In genomic region chr7:107580716-107581383, GRCh38 we compare ENCODE assay signal across 7 cellular contexts. TPM values are rescaled to one million over a fixed set of nuclear protein-coding genes. Genes with fewer than 3 reads are reported as not detected.
DNase-seq lines count a peak whose midpoint lies in the region; ATAC-seq, FAIRE-seq and TF ChIP-seq lines count a peak whose summit lies in the region.

No MANE protein-coding gene starts in this region.

- H3K27me3 Mint-ChIP-seq in activated CD4-positive, alpha-beta memory T cell treated with anti-CD3 and anti-CD28 coated beads for 36 hours: no peaks in the 10 kb centered on the region

- no peak for TF ChIP-seq CTCF in D721Med (IDR thresholded peaks at IDR 0.05; ENCODE audit: insufficient read depth, missing control alignments)

- peaks cover 19% of the 10 kb centered on the region for H3K4me1 Mint-ChIP-seq in activated CD4-positive, alpha-beta memory T cell treated with anti-CD3 and anti-CD28 coated beads for 36 hours (ENCODE audit: low read depth)
- H3K4me1 Mint-ChIP-seq in stimulated activated effector memory CD8-positive, alpha-beta T cell treated with anti-CD3 and anti-CD28 coated beads, Interleukin-12 subunit alpha, Interleukin-12 subunit beta, amount 100 ng/mL, for 72 hours: peaks cover 17% of the 10 kb centered on the region

- no peaks in the 10 kb centered on the region for H3K9me3 Mint-ChIP-seq in activated CD4-positive, alpha-beta memory T cell treated with anti-CD3 and anti-CD28 coated beads for 36 hours
- H3K9me3 Mint-ChIP-seq in stimulated activated effector memory CD8-positive, alpha-beta T cell treated with anti-CD3 and anti-CD28 coated beads, Interleukin-12 subunit alpha, Interleukin-12 subunit beta, amount 100 ng/mL, for 72 hours: no peaks in the 10 kb centered on the region

- peaks cover 17% of the 10 kb centered on the region for H3K36me3 Mint-ChIP-seq in activated CD4-positive, alpha-beta memory T cell treated with anti-CD3 and anti-CD28 coated beads for 36 hours
- H3K36me3 Mint-ChIP-seq in stimulated activated effector memory CD8-positive, alpha-beta T cell treated with anti-CD3 and anti-CD28 coated beads, Interleukin-12 subunit alpha, Interleukin-12 subunit beta, amount 100 ng/mL, for 72 hours: peaks cover 15% of the 10 kb centered on the region

- CTCF ChIA-PET in activated CD4-positive, alpha-beta memory T cell treated with anti-CD3 and anti-CD28 coated beads for 36 hours (lab: Charles Lee): interaction anchor here (0.7 to 1.9 kb wide), 4 partner anchors 8 to 145 kb away, joined by 3 to 6 read pairs (median 3); no protein-coding TSS in a partner anchor

- ATAC-seq in HG03095 (IDR thresholded peaks at IDR 0.05; ENCODE audit: unreplicated experiment) (peak; percentile 7), GM18868 (IDR thresholded peaks at IDR 0.05; ENCODE audit: unreplicated experiment) (no peak)
- no peak for ATAC-seq in stimulated activated effector memory CD8-positive, alpha-beta T cell treated with anti-CD3 and anti-CD28 coated beads, Interleukin-12 subunit alpha, Interleukin-12 subunit beta, amount 100 ng/mL, for 72 hours

- H3K4me3 Mint-ChIP-seq in activated CD4-positive, alpha-beta memory T cell treated with anti-CD3 and anti-CD28 coated beads for 36 hours: peak overlapping the region; percentile 77
- H3K4me3 Mint-ChIP-seq in stimulated activated effector memory CD8-positive, alpha-beta T cell treated with anti-CD3 and anti-CD28 coated beads, Interleukin-12 subunit alpha, Interleukin-12 subunit beta, amount 100 ng/mL, for 72 hours: peak overlapping the region; percentile 76

- DNase-seq in activated CD4-positive, alpha-beta memory T cell treated with anti-CD3 and anti-CD28 coated beads for 36 hours: no peak
- no peak for DNase-seq in stimulated activated effector memory CD8-positive, alpha-beta T cell treated with anti-CD3 and anti-CD28 coated beads, Interleukin-12 subunit alpha, Interleukin-12 subunit beta, amount 100 ng/mL, for 72 hours (ENCODE audit: low spot score in 2 of 2)
- DNase-seq in D721Med (ENCODE audit: insufficient read length, low spot score): no peak
- DNase-seq in activated CD4-positive, alpha-beta T cell treated with anti-CD3 and anti-CD28 coated beads, Interleukin-2, amount 50 U/mL, for 48 hours: no peak

- peak overlapping the region; percentile 79 for H3K4me3 ChIP-seq in iPS-11a (ENCODE audit: low read depth, low read length)

- intact Hi-C loops in activated CD4-positive, alpha-beta memory T cell treated with anti-CD3 and anti-CD28 coated beads for 36 hours (cut with micrococcal nuclease): loop anchor here (1.0 to 5.0 kb wide), 3 partner anchors 17 to 296 kb away; partner anchors contain the start of gene SLC26A4

- H3K27ac Mint-ChIP-seq in activated CD4-positive, alpha-beta memory T cell treated with anti-CD3 and anti-CD28 coated beads for 36 hours: no peak overlapping the region
- H3K27ac Mint-ChIP-seq in stimulated activated effector memory CD8-positive, alpha-beta T cell treated with anti-CD3 and anti-CD28 coated beads, Interleukin-12 subunit alpha, Interleukin-12 subunit beta, amount 100 ng/mL, for 72 hours: no peak overlapping the region

- FAIRE-seq in D721Med (lab: Jason Lieb, UNC): no peak

- POLR2A ChIA-PET in activated CD4-positive, alpha-beta memory T cell treated with anti-CD3 and anti-CD28 coated beads for 36 hours (lab: Charles Lee): interaction anchor here (0.6 to 1.1 kb wide), 2 partner anchors 18 to 162 kb away, joined by 3 to 4 read pairs; no protein-coding TSS in a partner anchor

RNA-seq across cellular contexts. Expression of gene BCAP29, which starts 0.8 kb away (rescaled TPM):
- 10 to 100 TPM; 42.3 to 42.9 TPM for total RNA-seq in activated CD4-positive, alpha-beta memory T cell treated with anti-CD3 and anti-CD28 coated beads for 36 hours

RNA-seq across cellular contexts. Expression of gene DUS4L, which starts 17.1 kb away (rescaled TPM):
- 10 to 100 TPM; 11.8 to 12.4 TPM for total RNA-seq in activated CD4-positive, alpha-beta memory T cell treated with anti-CD3 and anti-CD28 coated beads for 36 hours

RNA-seq across cellular contexts. Expression of gene COG5, which starts 17.1 kb away (rescaled TPM):
- total RNA-seq in activated CD4-positive, alpha-beta memory T cell treated with anti-CD3 and anti-CD28 coated beads for 36 hours: 10 to 100 TPM; 38.9 to 40.7 TPM
